ENCODE assay signal across 24 cellular contexts in the genomic region with DNA sequence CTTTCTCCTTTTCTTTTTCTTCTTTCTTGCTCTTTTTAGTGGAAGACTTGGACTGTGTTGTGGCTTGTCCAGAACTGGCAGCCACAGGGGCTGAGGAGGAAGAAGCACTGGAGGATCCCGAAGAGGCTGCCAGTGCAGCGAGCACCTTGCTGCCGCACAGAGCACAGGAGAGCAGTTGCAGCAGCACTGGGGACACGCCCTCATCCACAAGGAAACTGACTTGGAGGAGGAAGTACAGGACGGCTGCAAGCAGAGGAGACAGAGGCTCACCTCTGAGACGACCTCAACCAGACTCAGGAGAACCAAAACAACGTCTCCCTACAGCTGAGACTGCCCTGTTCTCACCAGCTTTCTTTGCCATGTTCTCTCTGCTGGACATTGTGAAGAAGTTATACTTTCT.
DNase-seq lines count a peak whose midpoint lies in the region; ATAC-seq and TF ChIP-seq lines count a peak whose summit lies in the region.
"Had no signal": no experiment of that assay in that cellular context is flagged by ENCODE, and none has a peak within 500 bp of the region (broad histone marks: within the 10 kb centered on the region; RNA-seq: fewer than 3 reads in every experiment).

No MANE protein-coding gene starts in this region.

- no peaks in the 10 kb centered on the region for H3K79me2 ChIP-seq in PC-9 (ENCODE audit: low read depth)

- H2AFZ ChIP-seq in PC-9, result no peak overlapping the region
- H2AFZ ChIP-seq: GM23248 had no signal

- H3K9ac ChIP-seq in BLaER1 treated with 17β-estradiol and CSF1 and Interleukin-3, amounts not matched to agents 10 nM and 100 nM, result 0 out of 22 replicates have a peak overlapping the region, but pooled peaks of 1 of the 11 experiments have one; percentile 19
- H3K9ac ChIP-seq: GM23248 had no signal

- H3K27ac Mint-ChIP-seq in osteocyte (ENCODE audit: unreplicated experiment), result no peak overlapping the region
- H3K27ac Mint-ChIP-seq: HFFc6 had no signal

- H3K27ac ChIP-seq in BLaER1 treated with 17β-estradiol and CSF1 and Interleukin-3, amounts not matched to agents 10 nM and 100 nM, result peak overlapping the region in 6 of 11 experiments; percentile 2 to 90 (median 64); a peak in 9 of 22 replicates
- no peak overlapping the region for H3K27ac ChIP-seq in PC-9
- H3K27ac ChIP-seq: breast epithelium, C4-2B, GM23248, psoas muscle, SK-N-MC, upper lobe of left lung, WERI-Rb-1 had no signal

- H3K9me3 Mint-ChIP-seq in osteocyte (ENCODE audit: unreplicated experiment), result no peaks in the 10 kb centered on the region
- H3K9me3 Mint-ChIP-seq: activated CD4-positive, alpha-beta T cell treated with anti-CD3 and anti-CD28 coated beads, Interleukin-2, amount 10 ng/mL, durations not matched to agents 7 days and 5 days; HFFc6 had no signal

- H3K4me3 Mint-ChIP-seq in osteocyte (ENCODE audit: unreplicated experiment), result no peak overlapping the region
- H3K4me3 Mint-ChIP-seq: activated CD4-positive, alpha-beta T cell treated with anti-CD3 and anti-CD28 coated beads, Interleukin-2, amount 10 ng/mL, durations not matched to agents 7 days and 5 days; HFFc6 had no signal

- intact Hi-C loops in PC-9 (cut with micrococcal nuclease; ENCODE audit: unreplicated experiment), result no loop called here

- H3K4me2 ChIP-seq in BLaER1 treated with 17β-estradiol and CSF1 and Interleukin-3, amounts not matched to agents 10 nM and 100 nM, result peak overlapping the region in 1 of 11 experiments; percentile 1; a peak in 1 of 22 replicates
- H3K4me2 ChIP-seq in PC-9, result peak overlapping the region; percentile 32; the same call in 1 of the 2 replicates

- BruUV-seq in PC-9 (replicated peaks; lab: Mats Ljungman, UMichigan), result no TSS peak

- no peaks in the 10 kb centered on the region for H3K27me3 ChIP-seq in BLaER1 treated with 17β-estradiol and CSF1 and Interleukin-3, amounts not matched to agents 10 nM and 100 nM
- H3K27me3 ChIP-seq in PC-9 (ENCODE audit: insufficient read depth, low read depth), result no peaks in the 10 kb centered on the region
- H3K27me3 ChIP-seq: breast epithelium, upper lobe of left lung had no signal

- H3K9me2 ChIP-seq in PC-9 (ENCODE audit: insufficient read depth), result no peaks in the 10 kb centered on the region

- TF ChIP-seq CTCF in PC-9 (conservative IDR thresholded peaks at IDR 0.05), result no peak
- no peak for TF ChIP-seq CTCF in epithelial cell of esophagus (IDR thresholded peaks at IDR 0.05; ENCODE audit: insufficient read depth, low read depth, low read length, missing control alignments)
- TF ChIP-seq CTCF in osteocyte (IDR thresholded peaks at IDR 0.05), result no peak

- H3F3A ChIP-seq in PC-9 (ENCODE audit: insufficient read depth, low read depth), result no peaks in the 10 kb centered on the region

- CTCF ChIA-PET in PC-9 (lab: Charles Lee), result no interaction called here

- no peak overlapping the region for H3K4me3 ChIP-seq in BLaER1 treated with 17β-estradiol and CSF1 and Interleukin-3, amounts not matched to agents 10 nM and 100 nM
- no peak overlapping the region for H3K4me3 ChIP-seq in PC-9
- H3K4me3 ChIP-seq in epithelial cell of esophagus (ENCODE audit: low read length), result no peak overlapping the region
- H3K4me3 ChIP-seq: breast epithelium, GM23248, psoas muscle, SK-N-MC, upper lobe of left lung had no signal

- no peak for ATAC-seq in GM19455 (IDR thresholded peaks at IDR 0.05; ENCODE audit: unreplicated experiment)
- ATAC-seq in HG03045 (IDR thresholded peaks at IDR 0.05; ENCODE audit: unreplicated experiment), result no peak
- no peak for ATAC-seq in GM18909 (IDR thresholded peaks at IDR 0.05; ENCODE audit: poor library complexity, unreplicated experiment)
- ATAC-seq: psoas muscle had no signal

- no peaks in the 10 kb centered on the region for H3K27me3 Mint-ChIP-seq in osteocyte (ENCODE audit: unreplicated experiment)
- H3K27me3 Mint-ChIP-seq: activated CD4-positive, alpha-beta T cell treated with anti-CD3 and anti-CD28 coated beads, Interleukin-2, amount 10 ng/mL, durations not matched to agents 7 days and 5 days had no signal

- POLR2A ChIA-PET in PC-9 (lab: Charles Lee; ENCODE audit: unreplicated experiment), result no interaction called here

- peaks cover 0 to 64% (median 0%) of the 10 kb centered on the region in 11 experiments; a peak in 7 of 22 replicates for H4K20me1 ChIP-seq in BLaER1 treated with 17β-estradiol and CSF1 and Interleukin-3, amounts not matched to agents 10 nM and 100 nM
- no peaks in the 10 kb centered on the region for H4K20me1 ChIP-seq in PC-9 (ENCODE audit: insufficient read depth)

- H3K4me1 ChIP-seq in BLaER1 treated with 17β-estradiol and CSF1 and Interleukin-3, amounts not matched to agents 10 nM and 100 nM, result peaks cover 21 to 57% (median 44%) of the 10 kb centered on the region in 10 experiments
- H3K4me1 ChIP-seq in PC-9 (replicated peaks; ENCODE audit: insufficient read depth), result peaks cover 35% of the 10 kb centered on the region
- H3K4me1 ChIP-seq: breast epithelium, psoas muscle, upper lobe of left lung had no signal

- H3K4me1 Mint-ChIP-seq in osteocyte (ENCODE audit: unreplicated experiment), result no peaks in the 10 kb centered on the region

- no peaks in the 10 kb centered on the region for H3K9me3 ChIP-seq in BLaER1 treated with 17β-estradiol and CSF1 and Interleukin-3, amounts not matched to agents 10 nM and 100 nM (replicated peaks in 1 of 11)
- H3K9me3 ChIP-seq in PC-9 (ENCODE audit: insufficient read depth, low read depth), result no peaks in the 10 kb centered on the region
- H3K9me3 ChIP-seq: breast epithelium, psoas muscle, upper lobe of left lung had no signal

- DNase-seq in PC-9, result peak in 1 of 2 experiments; percentile 30
- DNase-seq in epithelial cell of esophagus (ENCODE audit: low read depth), result peak; percentile 36
- peak; percentile 60 for DNase-seq in osteocyte (ENCODE audit: extremely low spot score, unreplicated experiment)
- no peak for DNase-seq in T1000 (lab: John Stamatoyannopoulos, UW)
- DNase-seq: activated CD4-positive, alpha-beta T cell treated with anti-CD3 and anti-CD28 coated beads, Interleukin-2, amount 10 ng/mL, durations not matched to agents 7 days and 5 days; activated CD8-positive, alpha-beta memory T cell treated with anti-CD3 and anti-CD28 coated beads, Interleukin-2, amount 50 U/mL, for 48 hours; activated effector memory CD4-positive, alpha-beta T cell treated with Interleukin-2 at 50 U/mL for 16 hours; GM23248; HFFc6; hypothalamus; IMR-90; NCI-H1105; NCI-H345; NCI-H774; psoas muscle; upper lobe of left lung; WERI-Rb-1 had no signal

- peaks cover 89 to 100% (median 92%) of the 10 kb centered on the region in 11 experiments for H3K36me3 ChIP-seq in BLaER1 treated with 17β-estradiol and CSF1 and Interleukin-3, amounts not matched to agents 10 nM and 100 nM
- H3K36me3 ChIP-seq in PC-9 (ENCODE audit: low read depth), result peaks cover 38% of the 10 kb centered on the region

- peaks cover 72% of the 10 kb centered on the region for H3K36me3 Mint-ChIP-seq in osteocyte (ENCODE audit: unreplicated experiment)
